ENCODE assay signal across 1 cellular context in the genomic region with DNA sequence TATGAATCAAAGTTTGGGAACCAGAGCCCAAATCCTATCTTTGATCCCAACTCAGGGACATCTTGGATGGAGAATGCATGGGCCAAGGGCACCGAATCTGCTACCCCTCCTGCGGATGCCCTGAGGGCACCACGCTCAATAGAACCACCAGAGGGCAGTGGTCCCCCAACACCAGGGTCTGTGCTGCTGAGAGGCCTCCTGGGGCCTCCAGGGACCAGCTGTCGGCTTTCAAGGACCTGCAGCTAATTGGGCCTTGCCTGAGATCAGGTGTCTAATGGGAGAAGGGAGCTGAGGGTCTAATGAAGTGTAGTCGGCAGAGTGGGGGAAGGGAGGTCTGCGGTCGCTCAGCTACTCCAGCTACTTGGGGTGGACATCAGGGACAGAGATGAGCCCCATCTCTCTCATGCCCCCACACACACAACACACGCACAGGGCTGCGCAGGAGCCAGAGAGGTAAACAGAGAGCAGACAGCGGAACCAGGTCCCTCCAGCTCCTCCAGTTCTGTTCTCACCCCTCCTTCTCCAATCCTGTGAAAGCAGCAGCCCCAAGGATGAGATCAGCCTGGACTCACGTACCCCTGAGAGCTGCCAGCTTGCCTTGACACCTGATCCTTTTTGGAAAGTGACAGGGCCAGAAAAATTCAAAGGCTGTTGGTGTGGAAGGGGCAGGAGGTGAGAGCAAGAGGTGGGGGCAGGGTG.
TF ChIP-seq lines count a peak whose summit lies in the region.

No MANE protein-coding gene starts in this region.

TF ChIP-seq in GM23338, 12 proteins besides CTCF, POLR2A, EP300 and RAD21:
- TF ChIP-seq ZNF462 (CRISPR knock-in tag; IDR thresholded peaks at IDR 0.05) (no peak), REST (IDR thresholded peaks at IDR 0.05; ENCODE audit: unreplicated experiment) (no peak), ZNF114 (CRISPR knock-in tag; IDR thresholded peaks at IDR 0.05) (no peak), JUNB (IDR thresholded peaks at IDR 0.05; ENCODE audit: unreplicated experiment) (no peak), EZH2 (IDR thresholded peaks at IDR 0.05; ENCODE audit: low read depth, unreplicated experiment) (no peak), NANOG (IDR thresholded peaks at IDR 0.05; ENCODE audit: borderline replicate concordance) (no peak), STAT1 (IDR thresholded peaks at IDR 0.05; ENCODE audit: unreplicated experiment) (no peak), ZNF331 (CRISPR knock-in tag; IDR thresholded peaks at IDR 0.05; ENCODE audit: low read depth) (no peak), EZH2phosphoT487 (IDR thresholded peaks at IDR 0.05; ENCODE audit: unreplicated experiment) (no peak), POLR2AphosphoS5 (IDR thresholded peaks at IDR 0.05; ENCODE audit: low read depth) (no peak), CREB1 (CRISPR knock-in tag; IDR thresholded peaks at IDR 0.05; ENCODE audit: low read depth) (no peak; the same call in 1 of the 2 replicates)
- TF ChIP-seq, protein P1, sequence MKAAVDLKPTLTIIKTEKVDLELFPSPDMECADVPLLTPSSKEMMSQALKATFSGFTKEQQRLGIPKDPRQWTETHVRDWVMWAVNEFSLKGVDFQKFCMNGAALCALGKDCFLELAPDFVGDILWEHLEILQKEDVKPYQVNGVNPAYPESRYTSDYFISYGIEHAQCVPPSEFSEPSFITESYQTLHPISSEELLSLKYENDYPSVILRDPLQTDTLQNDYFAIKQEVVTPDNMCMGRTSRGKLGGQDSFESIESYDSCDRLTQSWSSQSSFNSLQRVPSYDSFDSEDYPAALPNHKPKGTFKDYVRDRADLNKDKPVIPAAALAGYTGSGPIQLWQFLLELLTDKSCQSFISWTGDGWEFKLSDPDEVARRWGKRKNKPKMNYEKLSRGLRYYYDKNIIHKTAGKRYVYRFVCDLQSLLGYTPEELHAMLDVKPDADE (IDR thresholded peaks at IDR 0.05) = no peak
